ENCODE assay signal across 25 cellular contexts in the genomic region with DNA sequence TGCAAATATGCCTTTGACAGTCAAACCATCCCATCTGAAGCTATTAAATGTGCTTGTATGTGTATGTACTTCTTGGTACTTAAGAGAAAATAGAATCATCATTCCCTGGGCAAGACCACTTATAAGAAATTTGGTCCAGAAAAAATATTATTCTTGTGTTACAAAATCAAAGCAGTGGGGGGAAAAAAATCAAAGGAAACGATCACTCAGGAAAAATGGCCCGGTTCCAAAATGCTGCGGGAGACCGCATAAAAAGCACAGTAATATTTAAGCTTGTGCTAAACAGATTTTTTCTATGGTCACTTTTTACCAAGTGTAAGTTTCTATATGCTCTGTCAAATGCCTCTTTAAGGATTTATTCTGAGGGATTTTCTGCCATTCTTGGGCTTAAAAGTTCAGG. TPM values are rescaled to one million over a fixed set of nuclear protein-coding genes. Genes with fewer than 3 reads are reported as not detected.
DNase-seq lines count a peak whose midpoint lies in the region; ATAC-seq, FAIRE-seq and TF ChIP-seq lines count a peak whose summit lies in the region.
"Had no signal": no experiment of that assay in that cellular context is flagged by ENCODE, and none has a peak within 500 bp of the region (broad histone marks: within the 10 kb centered on the region; RNA-seq: fewer than 3 reads in every experiment).

No MANE protein-coding gene starts in this region.

- no peaks in the 10 kb centered on the region for H3K36me3 ChIP-seq in vagina
- H3K36me3 ChIP-seq: BLaER1 had no signal

- H3K4me3 ChIP-seq in astrocyte of the spinal cord (ENCODE audit: low read depth, low read length) (no peak overlapping the region), vagina (no peak overlapping the region)
- H3K4me3 ChIP-seq: BLaER1, GM12878, GM23338 had no signal

- intact Hi-C loops in vagina (cut with DNase I), result no loop called here

- peaks cover 3% of the 10 kb centered on the region for H3K4me1 ChIP-seq in vagina
- H3K4me1 ChIP-seq: BLaER1 had no signal

- in situ Hi-C loops in astrocyte of the spinal cord (cut with HindIII; ENCODE audit: low sequenced_read_pairs), result no loop called here

- no peaks in the 10 kb centered on the region for H3K27me3 ChIP-seq in vagina

- peak; percentile 55 for DNase-seq in astrocyte of the spinal cord (ENCODE audit: low read depth, low spot score)
- peak; percentile 4 for DNase-seq in dermis blood vessel endothelial cell
- no peak for DNase-seq in vagina (ENCODE audit: extremely low spot score in 2 of 2)
- DNase-seq in NCI-H2196 (lab: John Stamatoyannopoulos, UW; ENCODE audit: unreplicated experiment), result no peak
- DNase-seq in NCI-H82 treated with DMSO at 0.1 percent for 48 hours (lab: John Stamatoyannopoulos, UW; ENCODE audit: unreplicated experiment), result no peak
- DNase-seq: CD4-positive, CD25-positive, alpha-beta regulatory T cell; CD8-positive, alpha-beta T cell; DMS 273 treated with DMSO at 0.1 percent for 48 hours; DMS79; EL; GDM1; H9 had no signal

- H3K27ac ChIP-seq in vagina, result peak overlapping the region; percentile 23
- H3K27ac ChIP-seq: BLaER1, C4-2B had no signal

- FAIRE-seq in islet of Langerhans (lab: Jason Lieb, UNC), result peak; percentile 36
- FAIRE-seq: D721Med, GM12878, GM19239 had no signal

- no peaks in the 10 kb centered on the region for H3K9me3 ChIP-seq in vagina

- no peak for TF ChIP-seq POLR2A in vagina (IDR thresholded peaks at IDR 0.05)

- no peak for TF ChIP-seq CTCF in astrocyte of the spinal cord (IDR thresholded peaks at IDR 0.05; ENCODE audit: low read depth, low read length)
- TF ChIP-seq CTCF in vagina (IDR thresholded peaks at IDR 0.05), result no peak

- no peak for ATAC-seq in GM21825 (IDR thresholded peaks at IDR 0.05; ENCODE audit: unreplicated experiment)
- no peak for ATAC-seq in HG03565 (IDR thresholded peaks at IDR 0.05; ENCODE audit: unreplicated experiment)
- ATAC-seq: CD8-positive, alpha-beta T cell; GM12878; GM23338; HCT116 had no signal

RNA-seq across cellular contexts. Expression of a gene that starts 36.1 kb away (rescaled TPM):
- total RNA-seq in dermis blood vessel endothelial cell (2.2 and 2.4 TPM in 2 replicates), vagina (47.4 TPM)
- total RNA-seq: A172, A673, B cell, GM12878 had no signal

Comparison
In these comparisons a context has a peak if more than half of its experiments do, and no peak if none do; other contexts are left out.
1. DNase-seq: peak in astrocyte of the spinal cord (single experiment) and dermis blood vessel endothelial cell (single experiment); none in vagina (0 of 2), NCI-H2196 (single experiment) and NCI-H82 treated with DMSO at 0.1 percent for 48 hours (single experiment).
2. RNA of a gene that starts 36.1 kb away (total RNA-seq): 47.4 TPM in vagina (single experiment); 2.2 to 2.4 TPM in dermis blood vessel endothelial cell; every median in the first group is over 10 times any median in the second.